Comparison of ENCODE assay signal across 14 cellular contexts in the genomic region with DNA sequence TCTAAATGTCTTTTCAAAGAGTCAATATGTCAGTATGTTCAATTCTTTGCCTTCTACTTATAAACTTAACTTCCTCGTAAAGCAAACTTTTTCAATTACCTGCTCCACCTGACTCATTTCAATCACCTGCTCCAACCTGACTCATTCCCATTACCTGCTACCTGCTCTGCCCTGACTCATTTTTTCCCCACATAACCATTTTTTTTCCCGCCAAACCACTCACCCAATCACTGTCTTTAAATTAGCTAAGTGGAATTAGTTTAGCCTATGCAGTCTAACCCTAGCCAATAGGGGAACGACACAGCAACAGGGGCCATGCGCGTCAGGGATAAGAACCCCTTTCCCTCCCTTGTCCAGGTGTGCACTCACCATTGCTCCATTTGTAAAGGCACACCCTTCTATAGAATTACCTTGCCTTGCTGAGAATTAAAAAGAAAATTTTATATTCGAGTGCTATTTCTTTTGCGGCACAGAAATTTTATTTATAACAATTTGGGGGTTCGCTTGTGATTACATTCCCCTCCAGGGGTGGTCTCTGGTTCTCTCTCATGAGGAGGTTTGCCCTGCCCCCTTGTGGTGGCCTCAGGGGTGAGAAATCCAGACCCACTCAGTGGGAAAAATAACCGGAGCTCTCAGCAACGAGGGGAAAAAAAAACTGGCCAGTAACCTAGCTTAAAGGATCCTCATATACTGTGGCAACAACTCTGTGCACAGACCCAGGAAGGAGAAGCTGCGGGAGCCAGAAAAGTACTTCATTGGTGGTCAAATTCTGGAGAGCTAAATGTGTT.
DNase-seq lines count a peak whose midpoint lies in the region; TF ChIP-seq lines count a peak whose summit lies in the region.
"Had no signal": no experiment of that assay in that cellular context is flagged by ENCODE, and none has a peak within 500 bp of the region (broad histone marks: within the 10 kb centered on the region; RNA-seq: fewer than 3 reads in every experiment).

No MANE protein-coding gene starts in this region.

- DNase-seq in HFF-Myc (ENCODE audit: extremely low read depth, low read depth), result no peak
- DNase-seq in NT2/D1 (ENCODE audit: low read depth, low spot score), result no peak
- DNase-seq in head of caudate nucleus, result peak in 40 of 42 donors; percentile 14 to 89 (median 56)
- peak; percentile 12 for DNase-seq in prostate gland (ENCODE audit: low spot score)
- no peak for DNase-seq in NCI-H2227 (lab: John Stamatoyannopoulos, UW; ENCODE audit: unreplicated experiment)
- no peak for DNase-seq in CD4-positive, alpha-beta memory T cell
- no peak for DNase-seq in activated naive CD4-positive, alpha-beta T cell (lab: John Stamatoyannopoulos, UW)
- DNase-seq: activated CD8-positive, alpha-beta memory T cell treated with anti-CD3 and anti-CD28 coated beads, Interleukin-2, amount 50 U/mL, for 48 hours; effector CD4-positive, alpha-beta T cell; HFFc6; IMR-90; NCI-H1930; stimulated activated CD4-positive, alpha-beta T cell treated with anti-CD3 and anti-CD28 coated beads, Interleukin-4, amount 100 ng/mL, for 24 hours had no signal

- H3K27me3 Mint-ChIP-seq in CD4-positive, alpha-beta memory T cell, result peaks cover 0 to 2% of the 10 kb centered on the region in 2 donors
- H3K27me3 Mint-ChIP-seq: memory B cell had no signal

- TF ChIP-seq POLR2A in prostate gland (IDR thresholded peaks at IDR 0.05), result no peak

- H3K9me3 ChIP-seq in NT2/D1 (ENCODE audit: insufficient read depth, low read length) (peaks cover 23% of the 10 kb centered on the region), prostate gland (no peaks in the 10 kb centered on the region)
- no peaks in the 10 kb centered on the region for H3K9me3 ChIP-seq in CD4-positive, alpha-beta memory T cell (ENCODE audit: control insufficient read depth in 1 of 2, low read length in 2 of 2)

- H3K4me3 Mint-ChIP-seq in CD4-positive, alpha-beta memory T cell, result no peak overlapping the region
- H3K4me3 Mint-ChIP-seq: HFFc6, memory B cell had no signal

- POLR2A ChIA-PET in CD4-positive, alpha-beta memory T cell (lab: Charles Lee; ENCODE audit: partially characterized antibody), result no interaction called here

- H3K4me1 ChIP-seq in NT2/D1 (ENCODE audit: insufficient read depth, insufficient read length) (no peaks in the 10 kb centered on the region), prostate gland (replicated peaks) (no peaks in the 10 kb centered on the region)
- no peaks in the 10 kb centered on the region for H3K4me1 ChIP-seq in CD4-positive, alpha-beta memory T cell (ENCODE audit: insufficient read depth, low read length)

- H3K4me3 ChIP-seq in HFF-Myc (replicated peaks; ENCODE audit: low read depth, low read length) (no peak overlapping the region), NT2/D1 (ENCODE audit: insufficient read length, low read depth) (no peak overlapping the region), prostate gland (no peak overlapping the region)
- no peak overlapping the region for H3K4me3 ChIP-seq in CD4-positive, alpha-beta memory T cell (ENCODE audit: low read length in 2 of 2)

- H3K9me3 Mint-ChIP-seq in CD4-positive, alpha-beta memory T cell, result peaks cover 0 to 22% (median 12%) of the 10 kb centered on the region in 8 donors

- peak overlapping the region; percentile 42 for H3K9ac ChIP-seq in NT2/D1 (ENCODE audit: insufficient read length, low read depth)

- peaks cover 0 to 6% (median 3%) of the 10 kb centered on the region in 4 donors for H3K4me1 Mint-ChIP-seq in CD4-positive, alpha-beta memory T cell
- H3K4me1 Mint-ChIP-seq: memory B cell had no signal

- H3K27ac Mint-ChIP-seq in CD4-positive, alpha-beta memory T cell, result no peak overlapping the region
- H3K27ac Mint-ChIP-seq: HFFc6, memory B cell had no signal

- peak overlapping the region in 1 of 2 donors; percentile 67 for H3K27ac ChIP-seq in prostate gland
- no peak overlapping the region for H3K27ac ChIP-seq in CD4-positive, alpha-beta memory T cell (ENCODE audit: low read depth, low read length)

- H3K36me3 ChIP-seq in NT2/D1 (ENCODE audit: insufficient read depth, insufficient read length, low read length), result no peaks in the 10 kb centered on the region
- no peaks in the 10 kb centered on the region for H3K36me3 ChIP-seq in prostate gland
- H3K36me3 ChIP-seq in CD4-positive, alpha-beta memory T cell (ENCODE audit: insufficient read depth, low read length), result no peaks in the 10 kb centered on the region

- H3K36me3 Mint-ChIP-seq in CD4-positive, alpha-beta memory T cell, result peaks cover 0 to 1% of the 10 kb centered on the region in 2 donors

- intact Hi-C loops in head of caudate nucleus (cut with DNase I), result loop anchor here (10.0 kb wide), 1 partner anchor 115 kb away; no protein-coding TSS in a partner anchor
- intact Hi-C loops in prostate gland (cut with DNase I), result no loop called here
- intact Hi-C loops in CD4-positive, alpha-beta memory T cell (cut with micrococcal nuclease), result no loop called here

- TF ChIP-seq CTCF in HFF-Myc (IDR thresholded peaks at IDR 0.05; ENCODE audit: low read depth, low read length, missing control alignments) (peak; percentile 4), prostate gland (IDR thresholded peaks at IDR 0.05) (peak in 2 of 4 experiments; percentile 22 to 26)

- CTCF ChIA-PET in CD4-positive, alpha-beta memory T cell (lab: Charles Lee; ENCODE audit: partially characterized antibody), result interaction anchor here (1.0 kb wide), 1 partner anchor 362 kb away, joined by 4 read pairs; no protein-coding TSS in a partner anchor

- H3K27me3 ChIP-seq in NT2/D1 (ENCODE audit: insufficient read depth, insufficient read length), result no peaks in the 10 kb centered on the region
- no peaks in the 10 kb centered on the region for H3K27me3 ChIP-seq in prostate gland (replicated peaks; ENCODE audit: insufficient read depth)
- no peaks in the 10 kb centered on the region for H3K27me3 ChIP-seq in CD4-positive, alpha-beta memory T cell (ENCODE audit: insufficient read depth, low read length)

- 55% methylated on average over 11 of the region's 11 CpGs for WGBS in prostate gland

Comparison
In these comparisons a context has a peak if more than half of its experiments do, and no peak if none do; other contexts are left out.
1. DNase-seq: peak in head of caudate nucleus (40 of 42) and prostate gland (single experiment); none in HFF-Myc (single experiment), NT2/D1 (single experiment), NCI-H2227 (single experiment), CD4-positive, alpha-beta memory T cell (0 of 5) and activated naive CD4-positive, alpha-beta T cell (0 of 4).